In the genomic region with DNA sequence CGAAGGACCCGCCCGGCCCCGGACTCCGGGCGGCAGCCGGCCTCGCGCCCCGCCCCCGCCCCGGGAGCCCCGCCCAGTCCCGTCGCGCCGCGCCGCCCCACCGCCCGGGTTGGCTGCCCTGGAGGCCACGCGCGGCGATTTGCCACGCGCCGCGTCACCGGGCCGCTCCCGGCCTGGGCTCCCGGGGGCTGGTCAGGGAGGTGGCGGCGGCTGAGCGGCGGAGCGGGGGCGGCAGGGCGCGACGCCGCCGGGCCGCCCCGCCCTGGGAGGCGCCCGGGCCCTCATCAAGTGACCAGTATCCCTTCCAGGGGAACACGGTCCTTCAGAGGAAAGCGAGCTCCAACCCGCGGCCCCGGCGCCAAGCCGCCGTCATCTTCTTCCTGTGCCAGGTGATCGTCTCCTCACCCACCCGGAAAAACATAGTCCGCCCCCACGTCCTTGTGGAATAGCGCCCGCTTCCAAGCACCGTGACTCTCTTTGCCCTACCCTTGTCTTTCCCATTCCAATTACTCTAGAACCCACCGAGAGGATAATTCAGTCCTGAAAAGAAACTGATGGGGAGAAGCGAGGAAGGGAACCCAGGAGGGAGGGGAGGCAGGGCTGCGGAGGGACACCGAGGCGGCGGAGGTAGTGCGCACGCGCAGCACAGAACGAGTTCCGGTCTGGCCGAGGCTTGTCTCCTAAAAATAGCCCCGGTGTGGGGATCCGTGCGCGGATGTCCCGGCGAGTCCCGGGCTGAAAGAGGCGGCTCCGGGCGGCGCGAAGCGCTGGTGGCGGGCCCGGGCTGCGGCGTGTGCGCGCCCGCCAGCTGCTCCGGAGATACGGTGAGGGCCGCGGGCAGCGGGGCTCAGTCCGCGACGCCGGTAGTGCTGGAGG, we compare ENCODE assay signal across 1 cellular context.
TF ChIP-seq lines count a peak whose summit lies in the region.

A gene (plus strand): TSS at position 704 of the 876 bp plus-strand sequence. CDS start 67,136 bp downstream, outside the sequence.

TF ChIP-seq in HepG2, 621 proteins besides CTCF, POLR2A, EP300 and RAD21 (continued from another document and continues in another):
- TF ChIP-seq, protein P1, sequence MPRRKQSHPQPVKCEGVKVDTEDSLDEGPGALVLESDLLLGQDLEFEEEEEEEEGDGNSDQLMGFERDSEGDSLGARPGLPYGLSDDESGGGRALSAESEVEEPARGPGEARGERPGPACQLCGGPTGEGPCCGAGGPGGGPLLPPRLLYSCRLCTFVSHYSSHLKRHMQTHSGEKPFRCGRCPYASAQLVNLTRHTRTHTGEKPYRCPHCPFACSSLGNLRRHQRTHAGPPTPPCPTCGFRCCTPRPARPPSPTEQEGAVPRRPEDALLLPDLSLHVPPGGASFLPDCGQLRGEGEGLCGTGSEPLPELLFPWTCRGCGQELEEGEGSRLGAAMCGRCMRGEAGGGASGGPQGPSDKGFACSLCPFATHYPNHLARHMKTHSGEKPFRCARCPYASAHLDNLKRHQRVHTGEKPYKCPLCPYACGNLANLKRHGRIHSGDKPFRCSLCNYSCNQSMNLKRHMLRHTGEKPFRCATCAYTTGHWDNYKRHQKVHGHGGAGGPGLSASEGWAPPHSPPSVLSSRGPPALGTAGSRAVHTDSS (CRISPR knock-in tag; conservative IDR thresholded peaks at IDR 0.05): no peak
- TF ChIP-seq RFX1 (IDR thresholded peaks at IDR 0.05) (no peak), HMGA1 (CRISPR knock-in tag; conservative IDR thresholded peaks at IDR 0.05) (no peak), GLI4 (CRISPR knock-in tag; IDR thresholded peaks at IDR 0.05; ENCODE audit: borderline replicate concordance) (peak; percentile 40; the same call in 1 of the 2 replicates), SAP130 (CRISPR knock-in tag; IDR thresholded peaks at IDR 0.05; ENCODE audit: low read depth) (peak; percentile 84), GATAD2A (CRISPR knock-in tag; IDR thresholded peaks at IDR 0.05) (peak; percentile 69; the same call in 1 of the 2 replicates), ZFY (CRISPR knock-in tag; IDR thresholded peaks at IDR 0.05) (peak; percentile 70), ZNF891 (CRISPR knock-in tag; IDR thresholded peaks at IDR 0.05) (peak; percentile 72; the same call in 1 of the 2 replicates), RXRB (CRISPR knock-in tag; IDR thresholded peaks at IDR 0.05; ENCODE audit: borderline replicate concordance) (peak; percentile 46; the same call in 1 of the 2 replicates), STAT5B (CRISPR knock-in tag; IDR thresholded peaks at IDR 0.05) (no peak), FIP1L1 (IDR thresholded peaks at IDR 0.05; ENCODE audit: borderline replicate concordance, insufficient read depth, low read depth, low read length) (peak; percentile 66; the same call in 1 of the 2 replicates), ZNF569 (CRISPR knock-in tag; IDR thresholded peaks at IDR 0.05; ENCODE audit: borderline replicate concordance) (no peak), ZNF605 (CRISPR knock-in tag; IDR thresholded peaks at IDR 0.05) (peak; percentile 78), SRF (IDR thresholded peaks at IDR 0.05; ENCODE audit: low read depth, low read length) (no peak), NFYB (CRISPR knock-in tag; IDR thresholded peaks at IDR 0.05) (no peak), ZNF20 (CRISPR knock-in tag; IDR thresholded peaks at IDR 0.05) (no peak), KLF6 (CRISPR knock-in tag; IDR thresholded peaks at IDR 0.05) (no peak), ZNF713 (CRISPR knock-in tag; IDR thresholded peaks at IDR 0.05) (no peak), SYNCRIP (IDR thresholded peaks at IDR 0.05; ENCODE audit: insufficient read depth, low read depth, low read length) (no peak), MXD4 (CRISPR knock-in tag; IDR thresholded peaks at IDR 0.05) (0 out of 2 replicates have a peak, but pooled peaks have one; percentile 15), RNF2 (conservative IDR thresholded peaks at IDR 0.05; ENCODE audit: low read depth) (peak; percentile 76), DR1 (CRISPR knock-in tag; IDR thresholded peaks at IDR 0.05) (peak; percentile 86), BRD4 (CRISPR knock-in tag; IDR thresholded peaks at IDR 0.05) (peak; percentile 68), BRCA1 (CRISPR knock-in tag; IDR thresholded peaks at IDR 0.05) (0 out of 2 replicates have a peak, but pooled peaks have one; percentile 71), ZMYM4 (CRISPR knock-in tag; IDR thresholded peaks at IDR 0.05) (peak; percentile 94), TMF1 (CRISPR knock-in tag; IDR thresholded peaks at IDR 0.05; ENCODE audit: low read depth) (no peak), XBP1 (CRISPR knock-in tag; IDR thresholded peaks at IDR 0.05) (0 out of 2 replicates have a peak, but pooled peaks have one; percentile 77), ZBTB7B (CRISPR knock-in tag; IDR thresholded peaks at IDR 0.05) (peak; percentile 68; the same call in 1 of the 2 replicates), GABPB1 (CRISPR knock-in tag; IDR thresholded peaks at IDR 0.05) (peak; percentile 92), MED1 (CRISPR knock-in tag; IDR thresholded peaks at IDR 0.05) (peak; percentile 62; the same call in 1 of the 2 replicates), AGO1 (IDR thresholded peaks at IDR 0.05; ENCODE audit: low read depth, low read length, poor library complexity, severe bottlenecking) (no peak), ZNF143 (CRISPR knock-in tag; IDR thresholded peaks at IDR 0.05) (0 out of 2 replicates have a peak, but pooled peaks have one; percentile 35), MATR3 (CRISPR knock-in tag; IDR thresholded peaks at IDR 0.05) (no peak), RARG (CRISPR knock-in tag; IDR thresholded peaks at IDR 0.05; ENCODE audit: low read depth) (no peak), FOXJ3 (CRISPR knock-in tag; IDR thresholded peaks at IDR 0.05; ENCODE audit: borderline replicate concordance) (no peak), ZNF530 (CRISPR knock-in tag; IDR thresholded peaks at IDR 0.05; ENCODE audit: low read depth) (0 out of 2 replicates have a peak, but pooled peaks have one; percentile 41), ZFP90 (CRISPR knock-in tag; IDR thresholded peaks at IDR 0.05; ENCODE audit: borderline replicate concordance) (peak; percentile 75; the same call in 1 of the 2 replicates), ZNF510 (CRISPR knock-in tag; IDR thresholded peaks at IDR 0.05; ENCODE audit: low read depth) (no peak), HOXD1 (CRISPR knock-in tag; IDR thresholded peaks at IDR 0.05) (no peak), ZNF333 (CRISPR knock-in tag; IDR thresholded peaks at IDR 0.05; ENCODE audit: borderline replicate concordance) (no peak), EEA1 (CRISPR knock-in tag; IDR thresholded peaks at IDR 0.05; ENCODE audit: borderline replicate concordance) (no peak), ZBTB7A (CRISPR knock-in tag; IDR thresholded peaks at IDR 0.05) (0 out of 2 replicates have a peak, but pooled peaks have one; percentile 12), FOXO1 (CRISPR knock-in tag; IDR thresholded peaks at IDR 0.05) (0 out of 2 replicates have a peak, but pooled peaks have one; percentile 42)
- TF ChIP-seq, protein P2, sequence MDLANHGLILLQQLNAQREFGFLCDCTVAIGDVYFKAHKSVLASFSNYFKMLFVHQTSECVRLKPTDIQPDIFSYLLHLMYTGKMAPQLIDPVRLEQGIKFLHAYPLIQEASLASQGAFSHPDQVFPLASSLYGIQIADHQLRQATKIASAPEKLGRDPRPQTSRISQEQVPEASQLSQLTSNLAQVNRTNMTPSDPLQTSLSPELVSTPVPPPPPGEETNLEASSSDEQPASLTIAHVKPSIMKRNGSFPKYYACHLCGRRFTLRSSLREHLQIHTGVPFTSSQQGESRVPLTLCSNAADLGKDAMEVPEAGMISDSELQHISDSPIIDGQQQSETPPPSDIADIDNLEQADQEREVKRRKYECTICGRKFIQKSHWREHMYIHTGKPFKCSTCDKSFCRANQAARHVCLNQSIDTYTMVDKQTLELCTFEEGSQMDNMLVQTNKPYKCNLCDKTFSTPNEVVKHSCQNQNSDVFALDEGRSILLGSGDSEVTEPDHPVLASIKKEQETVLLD (CRISPR knock-in tag; IDR thresholded peaks at IDR 0.05; ENCODE audit: low read depth): peak; percentile 69; the same call in 1 of the 2 replicates
- TF ChIP-seq, protein P3, sequence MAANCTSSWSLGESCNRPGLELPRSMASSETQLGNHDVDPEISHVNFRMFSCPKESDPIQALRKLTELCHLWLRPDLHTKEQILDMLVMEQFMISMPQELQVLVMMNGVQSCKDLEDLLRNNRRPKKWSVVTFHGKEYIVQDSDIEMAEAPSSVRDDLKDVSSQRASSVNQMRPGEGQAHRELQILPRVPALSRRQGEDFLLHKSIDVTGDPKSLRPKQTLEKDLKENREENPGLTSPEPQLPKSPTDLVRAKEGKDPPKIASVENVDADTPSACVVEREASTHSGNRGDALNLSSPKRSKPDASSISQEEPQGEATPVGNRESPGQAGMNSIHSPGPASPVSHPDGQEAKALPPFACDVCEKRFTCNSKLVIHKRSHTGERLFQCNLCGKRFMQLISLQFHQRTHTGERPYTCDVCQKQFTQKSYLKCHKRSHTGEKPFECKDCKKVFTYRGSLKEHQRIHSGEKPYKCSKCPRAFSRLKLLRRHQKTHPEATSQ (CRISPR knock-in tag; IDR thresholded peaks at IDR 0.05; ENCODE audit: borderline replicate concordance): peak; percentile 81; the same call in 1 of the 2 replicates
- TF ChIP-seq, protein P4, sequence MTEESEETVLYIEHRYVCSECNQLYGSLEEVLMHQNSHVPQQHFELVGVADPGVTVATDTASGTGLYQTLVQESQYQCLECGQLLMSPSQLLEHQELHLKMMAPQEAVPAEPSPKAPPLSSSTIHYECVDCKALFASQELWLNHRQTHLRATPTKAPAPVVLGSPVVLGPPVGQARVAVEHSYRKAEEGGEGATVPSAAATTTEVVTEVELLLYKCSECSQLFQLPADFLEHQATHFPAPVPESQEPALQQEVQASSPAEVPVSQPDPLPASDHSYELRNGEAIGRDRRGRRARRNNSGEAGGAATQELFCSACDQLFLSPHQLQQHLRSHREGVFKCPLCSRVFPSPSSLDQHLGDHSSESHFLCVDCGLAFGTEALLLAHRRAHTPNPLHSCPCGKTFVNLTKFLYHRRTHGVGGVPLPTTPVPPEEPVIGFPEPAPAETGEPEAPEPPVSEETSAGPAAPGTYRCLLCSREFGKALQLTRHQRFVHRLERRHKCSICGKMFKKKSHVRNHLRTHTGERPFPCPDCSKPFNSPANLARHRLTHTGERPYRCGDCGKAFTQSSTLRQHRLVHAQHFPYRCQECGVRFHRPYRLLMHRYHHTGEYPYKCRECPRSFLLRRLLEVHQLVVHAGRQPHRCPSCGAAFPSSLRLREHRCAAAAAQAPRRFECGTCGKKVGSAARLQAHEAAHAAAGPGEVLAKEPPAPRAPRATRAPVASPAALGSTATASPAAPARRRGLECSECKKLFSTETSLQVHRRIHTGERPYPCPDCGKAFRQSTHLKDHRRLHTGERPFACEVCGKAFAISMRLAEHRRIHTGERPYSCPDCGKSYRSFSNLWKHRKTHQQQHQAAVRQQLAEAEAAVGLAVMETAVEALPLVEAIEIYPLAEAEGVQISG (CRISPR knock-in tag; IDR thresholded peaks at IDR 0.05): peak; percentile 72
- TF ChIP-seq, protein P5, sequence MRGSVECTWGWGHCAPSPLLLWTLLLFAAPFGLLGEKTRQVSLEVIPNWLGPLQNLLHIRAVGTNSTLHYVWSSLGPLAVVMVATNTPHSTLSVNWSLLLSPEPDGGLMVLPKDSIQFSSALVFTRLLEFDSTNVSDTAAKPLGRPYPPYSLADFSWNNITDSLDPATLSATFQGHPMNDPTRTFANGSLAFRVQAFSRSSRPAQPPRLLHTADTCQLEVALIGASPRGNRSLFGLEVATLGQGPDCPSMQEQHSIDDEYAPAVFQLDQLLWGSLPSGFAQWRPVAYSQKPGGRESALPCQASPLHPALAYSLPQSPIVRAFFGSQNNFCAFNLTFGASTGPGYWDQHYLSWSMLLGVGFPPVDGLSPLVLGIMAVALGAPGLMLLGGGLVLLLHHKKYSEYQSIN (CRISPR knock-in tag; IDR thresholded peaks at IDR 0.05; ENCODE audit: borderline replicate concordance): no peak
- TF ChIP-seq, protein P6, sequence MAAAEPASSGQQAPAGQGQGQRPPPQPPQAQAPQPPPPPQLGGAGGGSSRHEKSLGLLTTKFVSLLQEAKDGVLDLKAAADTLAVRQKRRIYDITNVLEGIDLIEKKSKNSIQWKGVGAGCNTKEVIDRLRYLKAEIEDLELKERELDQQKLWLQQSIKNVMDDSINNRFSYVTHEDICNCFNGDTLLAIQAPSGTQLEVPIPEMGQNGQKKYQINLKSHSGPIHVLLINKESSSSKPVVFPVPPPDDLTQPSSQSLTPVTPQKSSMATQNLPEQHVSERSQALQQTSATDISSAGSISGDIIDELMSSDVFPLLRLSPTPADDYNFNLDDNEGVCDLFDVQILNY (CRISPR knock-in tag; conservative IDR thresholded peaks at IDR 0.05): no peak
- TF ChIP-seq, protein P7, sequence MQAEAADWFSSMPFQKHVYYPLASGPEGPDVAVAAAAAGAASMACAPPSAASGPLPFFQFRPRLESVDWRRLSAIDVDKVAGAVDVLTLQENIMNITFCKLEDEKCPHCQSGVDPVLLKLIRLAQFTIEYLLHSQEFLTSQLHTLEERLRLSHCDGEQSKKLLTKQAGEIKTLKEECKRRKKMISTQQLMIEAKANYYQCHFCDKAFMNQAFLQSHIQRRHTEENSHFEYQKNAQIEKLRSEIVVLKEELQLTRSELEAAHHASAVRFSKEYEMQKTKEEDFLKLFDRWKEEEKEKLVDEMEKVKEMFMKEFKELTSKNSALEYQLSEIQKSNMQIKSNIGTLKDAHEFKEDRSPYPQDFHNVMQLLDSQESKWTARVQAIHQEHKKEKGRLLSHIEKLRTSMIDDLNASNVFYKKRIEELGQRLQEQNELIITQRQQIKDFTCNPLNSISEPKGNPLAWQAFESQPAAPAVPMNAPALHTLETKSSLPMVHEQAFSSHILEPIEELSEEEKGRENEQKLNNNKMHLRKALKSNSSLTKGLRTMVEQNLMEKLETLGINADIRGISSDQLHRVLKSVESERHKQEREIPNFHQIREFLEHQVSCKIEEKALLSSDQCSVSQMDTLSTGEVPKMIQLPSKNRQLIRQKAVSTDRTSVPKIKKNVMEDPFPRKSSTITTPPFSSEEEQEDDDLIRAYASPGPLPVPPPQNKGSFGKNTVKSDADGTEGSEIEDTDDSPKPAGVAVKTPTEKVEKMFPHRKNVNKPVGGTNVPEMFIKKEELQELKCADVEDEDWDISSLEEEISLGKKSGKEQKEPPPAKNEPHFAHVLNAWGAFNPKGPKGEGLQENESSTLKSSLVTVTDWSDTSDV (CRISPR knock-in tag; IDR thresholded peaks at IDR 0.05): no peak
- TF ChIP-seq, protein P8, sequence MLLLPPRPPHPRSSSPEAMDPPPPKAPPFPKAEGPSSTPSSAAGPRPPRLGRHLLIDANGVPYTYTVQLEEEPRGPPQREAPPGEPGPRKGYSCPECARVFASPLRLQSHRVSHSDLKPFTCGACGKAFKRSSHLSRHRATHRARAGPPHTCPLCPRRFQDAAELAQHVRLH (CRISPR knock-in tag; IDR thresholded peaks at IDR 0.05; ENCODE audit: borderline replicate concordance, low read depth): peak; percentile 61; the same call in 1 of the 2 replicates
- TF ChIP-seq, protein P9, sequence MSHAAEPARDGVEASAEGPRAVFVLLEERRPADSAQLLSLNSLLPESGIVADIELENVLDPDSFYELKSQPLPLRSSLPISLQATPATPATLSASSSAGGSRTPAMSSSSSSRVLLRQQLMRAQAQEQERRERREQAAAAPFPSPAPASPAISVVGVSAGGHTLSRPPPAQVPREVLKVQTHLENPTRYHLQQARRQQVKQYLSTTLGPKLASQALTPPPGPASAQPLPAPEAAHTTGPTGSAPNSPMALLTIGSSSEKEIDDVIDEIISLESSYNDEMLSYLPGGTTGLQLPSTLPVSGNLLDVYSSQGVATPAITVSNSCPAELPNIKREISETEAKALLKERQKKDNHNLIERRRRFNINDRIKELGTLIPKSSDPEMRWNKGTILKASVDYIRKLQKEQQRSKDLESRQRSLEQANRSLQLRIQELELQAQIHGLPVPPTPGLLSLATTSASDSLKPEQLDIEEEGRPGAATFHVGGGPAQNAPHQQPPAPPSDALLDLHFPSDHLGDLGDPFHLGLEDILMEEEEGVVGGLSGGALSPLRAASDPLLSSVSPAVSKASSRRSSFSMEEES (CRISPR knock-in tag; IDR thresholded peaks at IDR 0.05): peak; percentile 53
